Comparison of ENCODE assay signal across 19 cellular contexts in the genomic region with DNA sequence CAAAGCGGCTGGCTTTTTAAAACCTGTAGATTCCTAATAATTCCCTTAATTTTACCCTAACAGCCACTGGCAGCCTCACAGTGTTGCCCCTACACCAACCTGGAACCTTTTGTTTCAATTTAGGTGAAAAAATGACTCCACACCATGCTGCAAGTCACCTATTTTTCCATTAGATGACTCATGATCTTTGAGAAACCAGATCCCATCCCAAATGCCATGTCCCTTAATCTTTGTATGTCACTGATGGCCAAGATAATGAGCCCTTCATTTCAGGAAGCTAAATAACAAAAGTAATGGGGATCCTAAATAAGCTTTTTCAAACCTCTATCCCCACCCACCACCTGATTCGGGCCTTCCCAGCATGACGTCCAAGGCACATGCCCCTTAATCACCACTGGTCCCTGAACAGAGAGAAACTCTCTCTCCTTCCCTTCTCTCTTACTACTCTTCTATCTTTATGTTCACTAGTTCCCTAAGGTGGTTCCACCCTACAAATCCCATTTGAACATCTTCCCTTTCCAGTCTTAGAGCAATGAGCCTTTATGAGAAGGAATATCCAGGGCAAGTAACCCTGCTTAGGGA. TPM values are rescaled to one million over a fixed set of nuclear protein-coding genes. Genes with fewer than 3 reads are reported as not detected.
DNase-seq lines count a peak whose midpoint lies in the region; ATAC-seq and TF ChIP-seq lines count a peak whose summit lies in the region.
"Had no signal": no experiment of that assay in that cellular context is flagged by ENCODE, and none has a peak within 500 bp of the region (broad histone marks: within the 10 kb centered on the region; RNA-seq: fewer than 3 reads in every experiment).

No MANE protein-coding gene starts in this region.

- no peak overlapping the region for H3K9ac ChIP-seq in BLaER1
- H3K9ac ChIP-seq: KMS-11 had no signal

- H3K27me3 Mint-ChIP-seq in chondrocyte (ENCODE audit: low read depth) (no peaks in the 10 kb centered on the region), Calu3 (ENCODE audit: unreplicated experiment) (no peaks in the 10 kb centered on the region)

- H3K36me3 ChIP-seq in BLaER1 (peaks cover 70% of the 10 kb centered on the region), neutrophil (no peaks in the 10 kb centered on the region), adrenal gland (replicated peaks in 1 of 2) (no peaks in the 10 kb centered on the region)

- 88 to 96% (median 93%) methylated on average over 3 of the region's 3 CpGs for WGBS in adrenal gland, 4 donors

- no peak overlapping the region for H3K4me3 Mint-ChIP-seq in chondrocyte (ENCODE audit: unreplicated experiment)
- no peak overlapping the region for H3K4me3 Mint-ChIP-seq in Calu3 (ENCODE audit: low read depth, unreplicated experiment)

- H3K4me3 ChIP-seq in BLaER1 (no peak overlapping the region; the same call in 1 of the 2 replicates), neutrophil (ENCODE audit: low read depth in 1 of 2, low read length in 1 of 2) (no peak overlapping the region), adrenal gland (no peak overlapping the region)
- H3K4me3 ChIP-seq: A549, PC-9 had no signal

- H3K36me3 Mint-ChIP-seq in chondrocyte (ENCODE audit: low read depth) (no peaks in the 10 kb centered on the region), Calu3 (ENCODE audit: insufficient read depth, unreplicated experiment) (no peaks in the 10 kb centered on the region)
- H3K36me3 Mint-ChIP-seq: CD14-positive monocyte had no signal

- H3K27me3 ChIP-seq in BLaER1: no peaks in the 10 kb centered on the region
- no peaks in the 10 kb centered on the region for H3K27me3 ChIP-seq in neutrophil
- H3K27me3 ChIP-seq in adrenal gland: no peaks in the 10 kb centered on the region

- H4K20me1 ChIP-seq in BLaER1: peaks cover 100% of the 10 kb centered on the region

- H3K4me1 Mint-ChIP-seq in chondrocyte (ENCODE audit: low read depth) (peaks cover 48% of the 10 kb centered on the region), Calu3 (ENCODE audit: low read depth, unreplicated experiment) (peaks cover 3% of the 10 kb centered on the region)

- TF ChIP-seq POLR2A in adrenal gland (IDR thresholded peaks at IDR 0.05): no peak

- H3K27ac Mint-ChIP-seq in chondrocyte (ENCODE audit: unreplicated experiment): peak overlapping the region; percentile 36
- H3K27ac Mint-ChIP-seq in Calu3 (ENCODE audit: unreplicated experiment): no peak overlapping the region

- H3K4me2 ChIP-seq in BLaER1: peak overlapping the region; percentile 86
- H3K4me2 ChIP-seq: A549, KMS-11, PC-9 had no signal

- H3K4me1 ChIP-seq in BLaER1 (peaks cover 97% of the 10 kb centered on the region), neutrophil (ENCODE audit: control insufficient read depth in 1 of 2, insufficient read depth in 1 of 2, low read depth in 1 of 2, low read length in 1 of 2) (peaks cover 20 to 28% of the 10 kb centered on the region in 2 experiments), adrenal gland (replicated peaks in 1 of 2) (peaks cover 7 to 44% of the 10 kb centered on the region in 2 donors)
- H3K4me1 ChIP-seq: A549 had no signal

- no TSS peak for BruUV-seq in Calu3 (replicated peaks; lab: Mats Ljungman, UMichigan)

- intact Hi-C loops in Calu3 (cut with micrococcal nuclease; ENCODE audit: unreplicated experiment) (no loop called here), adrenal gland (cut with DNase I) (no loop called here)

- H3K27ac ChIP-seq in BLaER1: no peak overlapping the region
- H3K27ac ChIP-seq in neutrophil: peak overlapping the region; percentile 65
- no peak overlapping the region for H3K27ac ChIP-seq in adrenal gland
- H3K27ac ChIP-seq: A549, KMS-11, PC-9 had no signal

- ATAC-seq in GM21576 (IDR thresholded peaks at IDR 0.05; ENCODE audit: unreplicated experiment): no peak
- ATAC-seq: A549, HepG2 had no signal

- H3K9me3 Mint-ChIP-seq in chondrocyte (ENCODE audit: low read depth): no peaks in the 10 kb centered on the region
- peaks cover 2% of the 10 kb centered on the region for H3K9me3 Mint-ChIP-seq in Calu3 (ENCODE audit: low read depth, unreplicated experiment)

- H3K9me3 ChIP-seq in BLaER1 (0 out of 2 replicates have a peak, but pooled peaks cover 3% of the 10 kb centered on the region), neutrophil (no peaks in the 10 kb centered on the region), adrenal gland (replicated peaks in 1 of 3) (no peaks in the 10 kb centered on the region)
- H3K9me3 ChIP-seq: A549 had no signal

- peak; percentile 66 for DNase-seq in M059J (ENCODE audit: low read depth)
- DNase-seq in chondrocyte (ENCODE audit: low spot score): no peak
- no peak for DNase-seq in DMS53 treated with DMSO at 0.1 percent for 48 hours (lab: John Stamatoyannopoulos, UW; ENCODE audit: unreplicated experiment)
- no peak for DNase-seq in Calu3
- no peak for DNase-seq in adrenal gland
- DNase-seq: MM.1S, NCI-H1105 treated with DMSO at 0.1 percent for 48 hours, NCI-H2029, NCI-H2171, NCI-H446, NCI-H748 treated with DMSO at 0.1 percent for 48 hours, PC-9 had no signal

- no peak for TF ChIP-seq CTCF in chondrocyte (IDR thresholded peaks at IDR 0.05)
- TF ChIP-seq CTCF in neutrophil (IDR thresholded peaks at IDR 0.05): no peak
- no peak for TF ChIP-seq CTCF in Calu3 (IDR thresholded peaks at IDR 0.05; ENCODE audit: unreplicated experiment)
- no peak for TF ChIP-seq CTCF in adrenal gland (IDR thresholded peaks at IDR 0.05)

- CTCF ChIA-PET in Calu3 (lab: Charles Lee): no interaction called here

RNA-seq across cellular contexts. Expression of a gene that starts 33.6 kb away (rescaled TPM):
- 14.2 and 18.0 TPM in 2 replicates for total RNA-seq in M059J (2014; rRNA removed; shearing (Covaris generic))
- total RNA-seq in chondrocyte: 20.7 to 36.3 TPM (median 23.8 TPM) in 3 replicates
- total RNA-seq in Calu3 (2022): 7.3 and 8.4 TPM in 2 replicates
- total RNA-seq in adrenal gland: 10 to 100 TPM; 15.5 to 55.0 (median 29.1) TPM
- 10 to 100 TPM; 14.4 to 30.3 (median 16.7) TPM for polyA plus RNA-seq in adrenal gland
- polyA plus RNA-seq: CD14-positive monocyte had no signal
